20 cellular contexts compared by ENCODE assay signal in the genomic region with DNA sequence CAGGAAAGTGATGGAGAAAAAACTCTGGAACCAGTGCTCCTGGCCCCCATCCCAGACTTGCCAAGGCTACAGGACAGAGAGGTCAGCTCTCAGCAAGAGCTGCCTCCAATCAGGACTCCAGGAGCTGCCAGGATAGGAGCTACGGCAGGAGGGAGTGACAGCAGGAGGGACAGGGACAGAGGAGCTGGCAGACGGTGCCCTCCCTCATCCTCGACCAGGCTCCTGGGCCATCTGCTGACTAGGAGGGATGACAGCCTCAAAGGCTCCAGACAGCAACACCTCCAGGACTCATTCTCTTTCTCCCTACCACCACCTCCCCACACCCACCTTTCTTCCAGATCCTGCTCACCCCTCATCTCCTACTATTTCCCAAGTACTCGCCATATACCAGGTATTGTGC. TPM values are rescaled to one million over a fixed set of nuclear protein-coding genes. Genes with fewer than 3 reads are reported as not detected.
DNase-seq lines count a peak whose midpoint lies in the region; ATAC-seq and TF ChIP-seq lines count a peak whose summit lies in the region.
"Had no signal": no experiment of that assay in that cellular context is flagged by ENCODE, and none has a peak within 500 bp of the region (broad histone marks: within the 10 kb centered on the region; RNA-seq: fewer than 3 reads in every experiment).

No MANE protein-coding gene starts in this region.

- H3K23ac ChIP-seq in neuronal stem cell (ENCODE audit: low read depth, low read length, poor library complexity) = no peak overlapping the region

- H3K36me3 ChIP-seq in WERI-Rb-1 = peaks cover 32% of the 10 kb centered on the region
- H3K36me3 ChIP-seq in neuronal stem cell (replicated peaks in 1 of 2; ENCODE audit: control insufficient read depth in 2 of 2, insufficient read depth in 2 of 2, low read length in 2 of 2) = no peaks in the 10 kb centered on the region

- H3K9me3 ChIP-seq in WERI-Rb-1 (ENCODE audit: severe bottlenecking) (no peaks in the 10 kb centered on the region), neuronal stem cell (replicated peaks in 1 of 2; ENCODE audit: control insufficient read depth in 2 of 2, insufficient read depth in 1 of 2, low read depth in 1 of 2, low read length in 2 of 2) (no peaks in the 10 kb centered on the region)

- H3K27ac ChIP-seq in WERI-Rb-1 (peak overlapping the region; percentile 83), neuronal stem cell (replicated peaks; ENCODE audit: low read length) (no peak overlapping the region)
- H3K27ac ChIP-seq: 22Rv1 had no signal

- no peaks in the 10 kb centered on the region for H3K79me1 ChIP-seq in neuronal stem cell (ENCODE audit: low read depth, low read length)

- no peak overlapping the region for H2BK120ac ChIP-seq in neuronal stem cell (ENCODE audit: low read depth, low read length)

- H3K4me3 ChIP-seq in WERI-Rb-1 (ENCODE audit: low read depth, low read length) = no peak overlapping the region
- no peak overlapping the region for H3K4me3 ChIP-seq in neuronal stem cell (ENCODE audit: low read length in 2 of 2)
- H3K4me3 ChIP-seq: K562 had no signal

- H2AFZ ChIP-seq in neuronal stem cell (ENCODE audit: low read length) = no peak overlapping the region

- WGBS in neuronal stem cell (ENCODE audit: extremely low coverage in 2 of 2, insufficient read length in 2 of 2, insufficient replicate concordance in 1 of 2), 2 donors = no CpG with 5 or more reads among the region's 4 CpGs

- peaks cover 0 to 3% of the 10 kb centered on the region in 2 donors for H3K4me1 ChIP-seq in neuronal stem cell (ENCODE audit: control insufficient read depth in 2 of 2, insufficient read depth in 1 of 2, low read depth in 1 of 2, low read length in 2 of 2)

- no peak overlapping the region for H2BK15ac ChIP-seq in neuronal stem cell (ENCODE audit: low read length)

- H3K4me2 ChIP-seq in neuronal stem cell (ENCODE audit: insufficient read depth, low read length, poor library complexity, severe bottlenecking) = no peak overlapping the region

- TF ChIP-seq CTCF in WERI-Rb-1 (IDR thresholded peaks at IDR 0.05; ENCODE audit: low read depth, low read length) = no peak

- no peak overlapping the region for H2BK12ac ChIP-seq in neuronal stem cell (ENCODE audit: low read length)

- H3K27me3 ChIP-seq in WERI-Rb-1 (ENCODE audit: insufficient read depth, low read depth, severe bottlenecking) = no peaks in the 10 kb centered on the region
- H3K27me3 ChIP-seq in neuronal stem cell (ENCODE audit: control insufficient read depth in 3 of 3, insufficient read depth in 3 of 3, low read depth in 1 of 3, low read length in 3 of 3) = peaks cover 0 to 6% (median 0%) of the 10 kb centered on the region in 3 experiments

- peak overlapping the region; percentile 22 for H3K9ac ChIP-seq in neuronal stem cell (ENCODE audit: low read depth, low read length, poor library complexity)

- no peak overlapping the region for H2AK5ac ChIP-seq in neuronal stem cell (ENCODE audit: low read depth, low read length)

- no peak overlapping the region for H4K8ac ChIP-seq in neuronal stem cell (ENCODE audit: low read depth, low read length)

- H3K18ac ChIP-seq in neuronal stem cell (ENCODE audit: low read length) = no peak overlapping the region

- H4K91ac ChIP-seq in neuronal stem cell (ENCODE audit: low read depth, low read length, poor library complexity) = no peak overlapping the region

- no peak overlapping the region for H3K14ac ChIP-seq in neuronal stem cell (ENCODE audit: low read length)

- H2BK5ac ChIP-seq in neuronal stem cell (ENCODE audit: low read length) = no peak overlapping the region

- DNase-seq in D341Med (ENCODE audit: low spot score) = peak; percentile 66
- peak; percentile 67 for DNase-seq in NCI-H1694 treated with DMSO at 0.1 percent for 48 hours (lab: John Stamatoyannopoulos, UW)
- DNase-seq in WERI-Rb-1 = peak; percentile 92
- no peak for DNase-seq in neuronal stem cell (ENCODE audit: low spot score)
- DNase-seq in NCI-H2029 (lab: John Stamatoyannopoulos, UW) = no peak
- no peak for DNase-seq in activated CD4-positive, alpha-beta T cell treated with anti-CD3 and anti-CD28 coated beads for 1 hour
- DNase-seq in effector CD4-positive, alpha-beta T cell = no peak
- DNase-seq: AML-193; CD8-positive, alpha-beta T cell; EL; MM.1S; NCI-H1417 treated with DMSO at 0.1 percent for 48 hours; NCI-H2029 treated with DMSO at 0.1 percent for 48 hours; NCI-H69; NK-92 treated with Interleukin-12 subunit alpha and Interleukin-12 subunit beta, amount 100 ng/mL, for 24 hours had no signal

- H3K4ac ChIP-seq in neuronal stem cell (ENCODE audit: low read length) = no peak overlapping the region

- ATAC-seq in GM21381 (IDR thresholded peaks at IDR 0.05; ENCODE audit: unreplicated experiment) = no peak
- ATAC-seq: CD8-positive, alpha-beta T cell; K562; Panc1; SK-N-SH treated with all-trans-retinoic acid at 6 μM for 48 hours had no signal

RNA-seq across cellular contexts. Expression of gene DLGAP3, which starts 22.7 kb away (rescaled TPM):
- polyA plus RNA-seq in neuronal stem cell (2013, experiment 1 of 2) = 1.5 TPM
- polyA plus RNA-seq in neuronal stem cell (2013, experiment 2 of 2) = 1.6 TPM

RNA-seq across cellular contexts. Expression of gene SMIM12, which starts 47.2 kb away (rescaled TPM):
- 15.2 TPM for polyA plus RNA-seq in neuronal stem cell (2013, experiment 1 of 2)
- polyA plus RNA-seq in neuronal stem cell (2013, experiment 2 of 2) = 14.8 TPM

Comparison
In these comparisons a context has a peak if more than half of its experiments do, and no peak if none do; other contexts are left out.
1. DNase-seq: peak in D341Med (single experiment), NCI-H1694 treated with DMSO at 0.1 percent for 48 hours (single experiment) and WERI-Rb-1 (single experiment); none in neuronal stem cell (single experiment), NCI-H2029 (single experiment), activated CD4-positive, alpha-beta T cell treated with anti-CD3 and anti-CD28 coated beads for 1 hour (single experiment) and effector CD4-positive, alpha-beta T cell (single experiment).